16 cellular contexts compared by ENCODE assay signal in the genomic region with DNA sequence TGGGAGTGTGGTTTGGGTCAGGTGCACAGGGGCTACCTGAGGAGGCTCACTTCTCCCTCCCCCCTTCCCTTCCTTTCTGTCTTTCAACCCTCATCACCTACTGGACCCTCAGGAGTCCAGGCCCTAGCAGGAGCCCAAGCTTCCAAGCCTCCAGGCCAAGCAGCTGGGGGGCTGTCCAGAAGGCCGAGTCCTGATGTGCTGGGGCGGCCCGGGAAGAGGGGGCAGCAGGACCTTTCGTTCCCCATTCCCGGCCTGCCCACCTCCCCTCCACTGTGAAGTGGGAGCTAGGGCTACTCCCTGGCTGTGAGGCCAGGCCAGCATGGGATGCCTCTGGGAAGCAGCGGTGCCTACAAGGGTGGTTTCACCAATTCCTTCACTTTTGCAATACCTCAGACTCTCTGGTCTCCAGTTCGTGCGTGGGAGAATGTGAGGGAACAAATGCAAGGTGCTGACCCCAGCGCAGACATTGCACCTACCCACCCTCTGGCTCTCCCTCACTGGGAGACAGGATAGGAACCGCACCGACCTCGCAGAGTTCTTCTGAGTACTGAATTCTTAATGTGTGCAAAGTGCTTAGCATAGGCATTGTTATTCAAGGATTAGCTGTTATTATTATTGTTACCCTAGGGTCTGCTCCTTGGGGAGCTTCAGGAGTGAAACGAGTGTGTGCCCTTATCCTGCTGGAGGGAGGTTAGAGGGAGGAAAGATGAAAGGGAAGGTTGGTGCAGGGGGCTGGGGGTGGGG. TPM values are rescaled to one million over a fixed set of nuclear protein-coding genes. Genes with fewer than 3 reads are reported as not detected.
DNase-seq lines count a peak whose midpoint lies in the region; ATAC-seq and TF ChIP-seq lines count a peak whose summit lies in the region.
"Had no signal": no experiment of that assay in that cellular context is flagged by ENCODE, and none has a peak within 500 bp of the region (broad histone marks: within the 10 kb centered on the region; RNA-seq: fewer than 3 reads in every experiment).

No MANE protein-coding gene starts in this region.

- no peaks in the 10 kb centered on the region for H3K9me3 Mint-ChIP-seq in natural killer cell
- H3K9me3 Mint-ChIP-seq in natural killer cell treated with Interleukin-12 subunit alpha and Interleukin-12 subunit beta and Interleukin-15 and Interleukin-18, amount 100 ng/mL, for 72 hours, result no peaks in the 10 kb centered on the region
- H3K9me3 Mint-ChIP-seq: naive thymus-derived CD8-positive, alpha-beta T cell; stimulated activated naive CD8-positive, alpha-beta T cell treated with anti-CD3 and anti-CD28 coated beads, Interleukin-15, amount 100 ng/mL, for 72 hours had no signal

- H3K4me1 ChIP-seq in esophagus squamous epithelium (peaks cover 52 to 88% (median 59%) of the 10 kb centered on the region in 3 donors), neuronal stem cell (ENCODE audit: control insufficient read depth in 2 of 2, insufficient read depth in 1 of 2, low read depth in 1 of 2, low read length in 2 of 2) (peaks cover 41 to 49% of the 10 kb centered on the region in 2 donors), vagina (peaks cover 59% of the 10 kb centered on the region), adrenal gland (replicated peaks in 1 of 2) (peaks cover 8 to 26% of the 10 kb centered on the region in 2 donors), gastrocnemius medialis (peaks cover 13 to 23% of the 10 kb centered on the region in 2 donors)

- peaks cover 15 to 16% of the 10 kb centered on the region in 2 donors for H3K4me1 Mint-ChIP-seq in natural killer cell
- peaks cover 11 to 21% of the 10 kb centered on the region in 2 donors for H3K4me1 Mint-ChIP-seq in natural killer cell treated with Interleukin-12 subunit alpha and Interleukin-12 subunit beta and Interleukin-15 and Interleukin-18, amount 100 ng/mL, for 72 hours (ENCODE audit: low read depth in 2 of 2)

- no peaks in the 10 kb centered on the region for H3K36me3 Mint-ChIP-seq in natural killer cell
- H3K36me3 Mint-ChIP-seq in natural killer cell treated with Interleukin-12 subunit alpha and Interleukin-12 subunit beta and Interleukin-15 and Interleukin-18, amount 100 ng/mL, for 72 hours, result no peaks in the 10 kb centered on the region
- H3K36me3 Mint-ChIP-seq: naive thymus-derived CD8-positive, alpha-beta T cell had no signal

- H3K79me1 ChIP-seq in neuronal stem cell (ENCODE audit: low read depth, low read length), result peaks cover 4% of the 10 kb centered on the region

- H2BK120ac ChIP-seq in neuronal stem cell (ENCODE audit: low read depth, low read length), result no peak overlapping the region

- H2BK12ac ChIP-seq in neuronal stem cell (ENCODE audit: low read length), result no peak overlapping the region

- in situ Hi-C loops in gastrocnemius medialis (cut with MboI; ENCODE audit: low sequenced_read_pairs in 4 of 4), result no loop called here

- no peak for DNase-seq in natural killer cell
- DNase-seq in natural killer cell treated with Interleukin-12 subunit alpha and Interleukin-12 subunit beta and Interleukin-15 and Interleukin-18, amount 100 ng/mL, for 72 hours (ENCODE audit: low spot score), result no peak
- DNase-seq in esophagus squamous epithelium (lab: John Stamatoyannopoulos, UW), result no peak
- no peak for DNase-seq in neuronal stem cell (ENCODE audit: low spot score)
- no peak for DNase-seq in vagina (ENCODE audit: extremely low spot score in 2 of 2)
- no peak for DNase-seq in adrenal gland
- no peak for DNase-seq in gastrocnemius medialis
- DNase-seq: activated gamma-delta T cell treated with Interleukin-2 at 50 U/mL for 16 hours; naive thymus-derived CD8-positive, alpha-beta T cell; NCI-H1436; NCI-H82; stimulated activated CD4-positive, alpha-beta T cell treated with anti-CD3 and anti-CD28 coated beads, Interleukin-4, amount 100 ng/mL, for 24 hours; stimulated activated naive CD8-positive, alpha-beta T cell treated with anti-CD3 and anti-CD28 coated beads, Interleukin-15, amount 100 ng/mL, for 72 hours; SW 1271 had no signal

- no peak overlapping the region for H3K4ac ChIP-seq in neuronal stem cell (ENCODE audit: low read length)

- H3K9me3 ChIP-seq in esophagus squamous epithelium (no peaks in the 10 kb centered on the region), neuronal stem cell (replicated peaks in 1 of 2; ENCODE audit: control insufficient read depth in 2 of 2, insufficient read depth in 1 of 2, low read depth in 1 of 2, low read length in 2 of 2) (no peaks in the 10 kb centered on the region), vagina (no peaks in the 10 kb centered on the region), adrenal gland (replicated peaks in 1 of 3) (no peaks in the 10 kb centered on the region), gastrocnemius medialis (no peaks in the 10 kb centered on the region)

- peak overlapping the region; percentile 21 for H2AK5ac ChIP-seq in neuronal stem cell (ENCODE audit: low read depth, low read length)

- H3K27me3 ChIP-seq in esophagus squamous epithelium (peaks cover 0 to 10% (median 0%) of the 10 kb centered on the region in 4 donors), neuronal stem cell (ENCODE audit: control insufficient read depth in 3 of 3, insufficient read depth in 3 of 3, low read depth in 1 of 3, low read length in 3 of 3) (peaks cover 4 to 63% (median 17%) of the 10 kb centered on the region in 3 experiments), vagina (no peaks in the 10 kb centered on the region), adrenal gland (no peaks in the 10 kb centered on the region), gastrocnemius medialis (peaks cover 7 to 10% (median 8%) of the 10 kb centered on the region in 3 donors)

- peak overlapping the region; percentile 28 for H3K4me2 ChIP-seq in neuronal stem cell (ENCODE audit: insufficient read depth, low read length, poor library complexity, severe bottlenecking)

- no peaks in the 10 kb centered on the region for H3K36me3 ChIP-seq in esophagus squamous epithelium
- H3K36me3 ChIP-seq in neuronal stem cell (replicated peaks in 1 of 2; ENCODE audit: control insufficient read depth in 2 of 2, insufficient read depth in 2 of 2, low read length in 2 of 2), result no peaks in the 10 kb centered on the region
- H3K36me3 ChIP-seq in vagina, result no peaks in the 10 kb centered on the region
- H3K36me3 ChIP-seq in adrenal gland (replicated peaks in 1 of 2), result no peaks in the 10 kb centered on the region
- no peaks in the 10 kb centered on the region for H3K36me3 ChIP-seq in gastrocnemius medialis

- H3K23ac ChIP-seq in neuronal stem cell (ENCODE audit: low read depth, low read length, poor library complexity), result peak overlapping the region; percentile 4

- TF ChIP-seq POLR2A in esophagus squamous epithelium (IDR thresholded peaks at IDR 0.05) (no peak), vagina (IDR thresholded peaks at IDR 0.05) (no peak), adrenal gland (IDR thresholded peaks at IDR 0.05) (no peak), gastrocnemius medialis (IDR thresholded peaks at IDR 0.05) (no peak)

- H3K27ac Mint-ChIP-seq in natural killer cell, result no peak overlapping the region
- H3K27ac Mint-ChIP-seq in natural killer cell treated with Interleukin-12 subunit alpha and Interleukin-12 subunit beta and Interleukin-15 and Interleukin-18, amount 100 ng/mL, for 72 hours, result no peak overlapping the region
- H3K27ac Mint-ChIP-seq: stimulated activated naive CD8-positive, alpha-beta T cell treated with anti-CD3 and anti-CD28 coated beads, Interleukin-15, amount 100 ng/mL, for 72 hours had no signal

- no peak overlapping the region for H4K91ac ChIP-seq in neuronal stem cell (ENCODE audit: low read depth, low read length, poor library complexity)

- peak overlapping the region; percentile 74 to 91 (median 88) for H3K4me3 ChIP-seq in esophagus squamous epithelium
- H3K4me3 ChIP-seq in neuronal stem cell (ENCODE audit: low read length in 2 of 2), result peak overlapping the region; percentile 31 to 64
- peak overlapping the region; percentile 72 to 75 for H3K4me3 ChIP-seq in vagina
- no peak overlapping the region for H3K4me3 ChIP-seq in adrenal gland
- no peak overlapping the region for H3K4me3 ChIP-seq in gastrocnemius medialis

- H3K9ac ChIP-seq in neuronal stem cell (ENCODE audit: low read depth, low read length, poor library complexity), result peak overlapping the region; percentile 5

- no peak overlapping the region for H3K18ac ChIP-seq in neuronal stem cell (ENCODE audit: low read length)

- peak overlapping the region; percentile 51 for H3K4me3 Mint-ChIP-seq in natural killer cell
- no peak overlapping the region for H3K4me3 Mint-ChIP-seq in natural killer cell treated with Interleukin-12 subunit alpha and Interleukin-12 subunit beta and Interleukin-15 and Interleukin-18, amount 100 ng/mL, for 72 hours
- H3K4me3 Mint-ChIP-seq: stimulated activated naive CD8-positive, alpha-beta T cell treated with anti-CD3 and anti-CD28 coated beads, Interleukin-15, amount 100 ng/mL, for 72 hours had no signal

- no peak overlapping the region for H2BK15ac ChIP-seq in neuronal stem cell (ENCODE audit: low read length)

- no peak overlapping the region for H2AFZ ChIP-seq in neuronal stem cell (ENCODE audit: low read length)

- H3K27ac ChIP-seq in esophagus squamous epithelium, result peak overlapping the region; percentile 88 to 98 (median 94)
- no peak overlapping the region for H3K27ac ChIP-seq in neuronal stem cell (replicated peaks; ENCODE audit: low read length)
- H3K27ac ChIP-seq in vagina, result peak overlapping the region; percentile 87
- peak overlapping the region in 1 of 5 donors; percentile 36 for H3K27ac ChIP-seq in adrenal gland
- H3K27ac ChIP-seq in gastrocnemius medialis, result peak overlapping the region in 1 of 4 donors; percentile 44

- no peak overlapping the region for H4K8ac ChIP-seq in neuronal stem cell (ENCODE audit: low read depth, low read length)

- no peak for ATAC-seq in natural killer cell
- no peak for ATAC-seq in natural killer cell treated with Interleukin-12 subunit alpha and Interleukin-12 subunit beta and Interleukin-15 and Interleukin-18, amount 100 ng/mL, for 72 hours
- ATAC-seq in HG03442 (IDR thresholded peaks at IDR 0.05; ENCODE audit: unreplicated experiment), result no peak
- ATAC-seq in gastrocnemius medialis, result no peak
- ATAC-seq: HepG2; naive thymus-derived CD8-positive, alpha-beta T cell; stimulated activated naive CD8-positive, alpha-beta T cell treated with anti-CD3 and anti-CD28 coated beads, Interleukin-15, amount 100 ng/mL, for 72 hours had no signal

- peaks cover 46 to 52% of the 10 kb centered on the region in 2 donors for H3K27me3 Mint-ChIP-seq in natural killer cell (ENCODE audit: low read depth in 2 of 2)
- H3K27me3 Mint-ChIP-seq in natural killer cell treated with Interleukin-12 subunit alpha and Interleukin-12 subunit beta and Interleukin-15 and Interleukin-18, amount 100 ng/mL, for 72 hours, result peaks cover 33 to 35% of the 10 kb centered on the region in 2 donors

- H3K14ac ChIP-seq in neuronal stem cell (ENCODE audit: low read length), result no peak overlapping the region

- WGBS in esophagus squamous epithelium, 2 donors, result 54 to 73% methylated on average over 8 to 9 of the region's 13 CpGs
- WGBS in neuronal stem cell (ENCODE audit: extremely low coverage in 2 of 2, insufficient read length in 2 of 2, insufficient replicate concordance in 1 of 2), 2 donors, result no CpG with 5 or more reads among the region's 13 CpGs
- 75 to 96% (median 82%) methylated on average over 7 to 13 of the region's 13 CpGs for WGBS in adrenal gland, 4 donors

- no peak for TF ChIP-seq CTCF in natural killer cell (IDR thresholded peaks at IDR 0.05)
- no peak for TF ChIP-seq CTCF in esophagus squamous epithelium (IDR thresholded peaks at IDR 0.05)
- TF ChIP-seq CTCF in vagina (IDR thresholded peaks at IDR 0.05), result no peak
- no peak for TF ChIP-seq CTCF in adrenal gland (IDR thresholded peaks at IDR 0.05)
- TF ChIP-seq CTCF in gastrocnemius medialis (IDR thresholded peaks at IDR 0.05 in 4 of 5, conservative IDR thresholded peaks at IDR 0.05 in 1 of 5), result no peak

- H2BK5ac ChIP-seq in neuronal stem cell (ENCODE audit: low read length), result peak overlapping the region; percentile 14

- intact Hi-C loops in natural killer cell (cut with micrococcal nuclease), result no loop called here
- intact Hi-C loops in esophagus squamous epithelium (cut with DNase I), result loop anchor here (2.0 kb wide), 1 partner anchor 215 kb away; no protein-coding TSS in a partner anchor
- intact Hi-C loops in vagina (cut with DNase I), result no loop called here
- intact Hi-C loops in adrenal gland (cut with DNase I), result no loop called here
- intact Hi-C loops in gastrocnemius medialis (cut with DNase I; ENCODE audit: low total_unique reads), result no loop called here

RNA-seq across cellular contexts. Expression of a gene that starts 2.5 kb away (rescaled TPM):
- total RNA-seq in natural killer cell (not detected), esophagus squamous epithelium (10 to 100 TPM; 14.7 to 58.1 (median 33.1) TPM), vagina (17.7 TPM), adrenal gland (1 to 10 TPM in 5 of 8 donors, under 1 TPM in 3; 0.52 to 3.1 (median 1.3) TPM), gastrocnemius medialis (under 1 TPM; 0.10 to 0.24 (median 0.12) TPM)
- not detected for total RNA-seq in natural killer cell treated with Interleukin-12 subunit alpha and Interleukin-12 subunit beta and Interleukin-15 and Interleukin-18, amount 100 ng/mL, for 72 hours
- polyA plus RNA-seq in neuronal stem cell (2013, experiment 1 of 2), result 3.8 TPM
- 4.3 TPM for polyA plus RNA-seq in neuronal stem cell (2013, experiment 2 of 2)
- polyA plus RNA-seq in adrenal gland, result 1 to 10 TPM in 2 of 3 donors, under 1 TPM in 1; 0.29 to 1.2 (median 1.0) TPM
- total RNA-seq: HepG2; naive thymus-derived CD8-positive, alpha-beta T cell had no signal

Comparison
In these comparisons a context has a peak if more than half of its experiments do, and no peak if none do; other contexts are left out.
1. H3K4me3 ChIP-seq: peak in esophagus squamous epithelium (4 of 4), neuronal stem cell (2 of 2) and vagina (2 of 2); none in adrenal gland (0 of 4) and gastrocnemius medialis (0 of 4).